ENCODE assay signal across 8 cellular contexts in genomic region chr1:25204797-25205441, GRCh38. TPM values are rescaled to one million over a fixed set of nuclear protein-coding genes. Genes with fewer than 3 reads are reported as not detected.
DNase-seq lines count a peak whose midpoint lies in the region; ATAC-seq, FAIRE-seq and TF ChIP-seq lines count a peak whose summit lies in the region.

No MANE protein-coding gene starts in this region.

- H3K9me3 ChIP-seq in adrenal gland (replicated peaks in 1 of 3) (no peaks in the 10 kb centered on the region), left ventricle myocardium inferior (replicated peaks) (no peaks in the 10 kb centered on the region), sigmoid colon (no peaks in the 10 kb centered on the region)

- H3K4me1 ChIP-seq in adrenal gland (replicated peaks in 1 of 2) (no peaks in the 10 kb centered on the region), left ventricle myocardium inferior (no peaks in the 10 kb centered on the region), sigmoid colon (peaks cover 0 to 5% (median 0%) of the 10 kb centered on the region in 4 donors)

- H3K4me3 ChIP-seq in adrenal gland, result no peak overlapping the region
- H3K4me3 ChIP-seq in left ventricle myocardium inferior, result no peak overlapping the region
- H3K4me3 ChIP-seq in sigmoid colon, result no peak overlapping the region

- 48 to 57% (median 55%) methylated on average over 8 of the region's 8 CpGs for WGBS in adrenal gland, 4 donors
- WGBS in sigmoid colon, 2 donors, result 60 to 61% methylated on average over 8 of the region's 8 CpGs

- DNase-seq in Ammon's horn (ENCODE audit: low spot score), result peak; percentile 39
- DNase-seq in GM18507 (ENCODE audit: extremely low spot score, insufficient read length, low read depth), result peak; percentile 45
- DNase-seq in NCI-H2196 (lab: John Stamatoyannopoulos, UW; ENCODE audit: unreplicated experiment), result peak; percentile 50
- peak in 4 of 7 donors; percentile 22 to 49 (median 31) for DNase-seq in adrenal gland
- no peak for DNase-seq in left ventricle myocardium inferior
- DNase-seq in sigmoid colon, result peak; percentile 41
- no peak for DNase-seq in activated CD4-positive, alpha-beta memory T cell treated with anti-CD3 and anti-CD28 coated beads for 36 hours

- H3K27ac ChIP-seq in adrenal gland (no peak overlapping the region), left ventricle myocardium inferior (replicated peaks) (no peak overlapping the region), sigmoid colon (no peak overlapping the region)

- no peaks in the 10 kb centered on the region for H3K36me3 ChIP-seq in adrenal gland (replicated peaks in 1 of 2)
- H3K36me3 ChIP-seq in left ventricle myocardium inferior, result no peaks in the 10 kb centered on the region
- no peaks in the 10 kb centered on the region for H3K36me3 ChIP-seq in sigmoid colon

- TF ChIP-seq POLR2A in adrenal gland (IDR thresholded peaks at IDR 0.05) (no peak), sigmoid colon (IDR thresholded peaks at IDR 0.05) (no peak)

- POLR2A ChIA-PET in activated CD4-positive, alpha-beta memory T cell treated with anti-CD3 and anti-CD28 coated beads for 36 hours (lab: Charles Lee), result no interaction called here

- no peak overlapping the region for H3K4me3 Mint-ChIP-seq in activated CD4-positive, alpha-beta memory T cell treated with anti-CD3 and anti-CD28 coated beads for 36 hours

- ATAC-seq in HG03196 (IDR thresholded peaks at IDR 0.05; ENCODE audit: unreplicated experiment), result no peak

- peak; percentile 65 for FAIRE-seq in GM18507 (lab: Jason Lieb, UNC)

- no peak for TF ChIP-seq EP300 in sigmoid colon (IDR thresholded peaks at IDR 0.05)

- peaks cover under 1% of the 10 kb centered on the region for H3K27me3 Mint-ChIP-seq in activated CD4-positive, alpha-beta memory T cell treated with anti-CD3 and anti-CD28 coated beads for 36 hours

- H3K4me1 Mint-ChIP-seq in activated CD4-positive, alpha-beta memory T cell treated with anti-CD3 and anti-CD28 coated beads for 36 hours (ENCODE audit: low read depth), result no peaks in the 10 kb centered on the region

- H3K27ac Mint-ChIP-seq in activated CD4-positive, alpha-beta memory T cell treated with anti-CD3 and anti-CD28 coated beads for 36 hours, result no peak overlapping the region

- H3K36me3 Mint-ChIP-seq in activated CD4-positive, alpha-beta memory T cell treated with anti-CD3 and anti-CD28 coated beads for 36 hours, result no peaks in the 10 kb centered on the region

- H3K9me3 Mint-ChIP-seq in activated CD4-positive, alpha-beta memory T cell treated with anti-CD3 and anti-CD28 coated beads for 36 hours, result no peaks in the 10 kb centered on the region

- CTCF ChIA-PET in activated CD4-positive, alpha-beta memory T cell treated with anti-CD3 and anti-CD28 coated beads for 36 hours (lab: Charles Lee), result interaction anchor here (0.5 to 3.3 kb wide), 29 partner anchors 9 to 650 kb away, joined by 3 to 34 read pairs (median 4); no protein-coding TSS in a partner anchor

- H3K27me3 ChIP-seq in adrenal gland, result no peaks in the 10 kb centered on the region
- peaks cover 31% of the 10 kb centered on the region for H3K27me3 ChIP-seq in left ventricle myocardium inferior (ENCODE audit: low read depth)
- no peaks in the 10 kb centered on the region for H3K27me3 ChIP-seq in sigmoid colon

- intact Hi-C loops in adrenal gland (cut with DNase I), result loop anchor here (5.0 to 10.0 kb wide), 3 partner anchors 173 to 360 kb away; no protein-coding TSS in a partner anchor
- intact Hi-C loops in left ventricle myocardium inferior (cut with micrococcal nuclease), result no loop called here
- intact Hi-C loops in sigmoid colon (cut with DNase I), result loop anchor here (2.0 to 10.0 kb wide), 2 partner anchors 270 to 356 kb away; partner anchors contain the start of gene RUNX3
- intact Hi-C loops in activated CD4-positive, alpha-beta memory T cell treated with anti-CD3 and anti-CD28 coated beads for 36 hours (cut with micrococcal nuclease), result loop anchor here (1.0 kb wide), 2 partner anchors 57 to 357 kb away; no protein-coding TSS in a partner anchor

- TF ChIP-seq CTCF in adrenal gland (IDR thresholded peaks at IDR 0.05), result peak; percentile 48 to 84 (median 66)
- TF ChIP-seq CTCF in left ventricle myocardium inferior (IDR thresholded peaks at IDR 0.05; ENCODE audit: borderline replicate concordance), result peak; percentile 89
- TF ChIP-seq CTCF in sigmoid colon (IDR thresholded peaks at IDR 0.05), result peak; percentile 14 to 87 (median 50)

RNA-seq across cellular contexts. Expression of gene SYF2, which starts 27.4 kb away (rescaled TPM):
- total RNA-seq in adrenal gland, result 10 to 100 TPM; 34.8 to 71.8 (median 51.8) TPM
- 10 to 100 TPM; 72.4 to 86.3 (median 76.2) TPM for polyA plus RNA-seq in adrenal gland
- 35.1 TPM for total RNA-seq in left ventricle myocardium inferior
- total RNA-seq in sigmoid colon, result 100 to 1,000 TPM in 1 of 4 donors, 10 to 100 TPM in 3; 58.2 to 100 (median 83.8) TPM
- 100 to 1,000 TPM in 2 of 3 donors, 10 to 100 TPM in 1; 67.0 to 138 (median 108) TPM for polyA plus RNA-seq in sigmoid colon
- total RNA-seq in activated CD4-positive, alpha-beta memory T cell treated with anti-CD3 and anti-CD28 coated beads for 36 hours, result 10 to 100 TPM; 45.1 to 45.6 TPM

RNA-seq across cellular contexts. Expression of gene RSRP1, which starts 42.3 kb away (rescaled TPM):
- total RNA-seq in adrenal gland (100 to 1,000 TPM in 5 of 8 donors, 10 to 100 TPM in 3; 22.8 to 165 (median 104) TPM), left ventricle myocardium inferior (41.1 TPM), sigmoid colon (100 to 1,000 TPM in 1 of 4 donors, 10 to 100 TPM in 3; 70.9 to 134 (median 88.1) TPM)
- polyA plus RNA-seq in adrenal gland (100 to 1,000 TPM in 2 of 3 donors, 10 to 100 TPM in 1; 79.8 to 663 (median 292) TPM), sigmoid colon (10 to 100 TPM; 15.5 to 89.6 (median 21.0) TPM)
- total RNA-seq in activated CD4-positive, alpha-beta memory T cell treated with anti-CD3 and anti-CD28 coated beads for 36 hours, result 100 to 1,000 TPM; 123 to 143 TPM

Comparison
In these comparisons a context has a peak if more than half of its experiments do, and no peak if none do; other contexts are left out.
1. DNase-seq: peak in Ammon's horn (single experiment), GM18507 (single experiment), NCI-H2196 (single experiment), adrenal gland (4 of 7) and sigmoid colon (single experiment); none in left ventricle myocardium inferior (single experiment) and activated CD4-positive, alpha-beta memory T cell treated with anti-CD3 and anti-CD28 coated beads for 36 hours (single experiment).
2. Peak in every context shown above with its lines, with median percentiles within 50 percentile points of each other: CTCF ChIP-seq.